1 cellular context compared by ENCODE assay signal in the genomic region with DNA sequence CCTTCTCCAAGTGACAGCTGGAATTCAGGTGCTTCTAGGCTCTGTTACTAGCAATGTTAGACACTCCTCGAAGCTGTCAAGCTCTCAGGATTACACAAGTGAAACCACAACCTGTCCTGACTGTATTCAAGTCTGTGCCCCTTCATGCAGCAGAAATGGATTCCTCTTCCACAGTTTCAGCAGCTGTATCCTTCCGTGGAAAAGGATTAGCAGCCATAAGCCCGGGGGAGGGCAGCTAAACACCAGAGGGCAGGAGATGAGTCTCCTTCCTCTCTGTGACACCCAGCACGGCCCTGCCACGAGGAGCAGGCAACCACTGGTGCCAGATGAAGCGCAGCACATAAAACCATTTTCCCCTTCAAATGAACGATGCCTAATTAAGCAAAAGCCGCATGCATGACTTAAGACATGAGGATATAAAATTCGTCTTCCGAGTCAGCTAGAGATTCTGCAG.
TF ChIP-seq lines count a peak whose summit lies in the region.

No MANE protein-coding gene starts in this region.

TF ChIP-seq in HepG2, 621 proteins besides CTCF, POLR2A, EP300 and RAD21 (continued from another document):
- TF ChIP-seq HNF1A (IDR thresholded peaks at IDR 0.05; ENCODE audit: low read depth), result no peak
- TF ChIP-seq HNF1A (CRISPR knock-in tag; IDR thresholded peaks at IDR 0.05; ENCODE audit: borderline replicate concordance), result no peak
- peak; percentile 56; the same call in 1 of the 2 replicates for TF ChIP-seq ZNF564 (CRISPR knock-in tag; IDR thresholded peaks at IDR 0.05)
- TF ChIP-seq JUN (CRISPR knock-in tag; IDR thresholded peaks at IDR 0.05), result no peak
- no peak for TF ChIP-seq SMAD3 (CRISPR knock-in tag; IDR thresholded peaks at IDR 0.05)
